In the genomic region with DNA sequence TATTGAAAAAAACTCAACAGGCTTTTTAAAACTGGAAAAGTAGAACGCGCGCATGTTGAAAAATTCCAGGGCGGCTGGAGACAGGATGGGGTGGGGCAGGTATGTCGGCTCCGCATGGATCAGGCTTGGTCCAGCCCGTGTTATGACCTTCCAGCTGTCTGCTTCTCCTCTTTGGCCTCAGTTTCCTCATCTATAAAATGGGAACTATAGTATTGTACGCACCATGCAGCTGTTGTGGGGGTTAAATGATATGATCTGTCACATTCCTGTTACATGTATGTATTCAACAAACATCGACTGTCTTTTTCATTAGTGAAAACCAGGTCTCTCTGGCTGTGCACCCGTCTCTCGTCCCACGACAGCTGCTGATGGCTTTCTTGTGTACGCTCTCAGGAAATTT, we compare ENCODE assay signal across 1 cellular context.
TF ChIP-seq lines count a peak whose summit lies in the region.

No MANE protein-coding gene starts in this region.

TF ChIP-seq in K562, 482 proteins besides CTCF, POLR2A, EP300 and RAD21:
- TF ChIP-seq SMARCB1 (IDR thresholded peaks at IDR 0.05; ENCODE audit: insufficient read length, low read depth) (no peak), RBM25 (IDR thresholded peaks at IDR 0.05; ENCODE audit: low read depth, low read length, severe bottlenecking) (peak; percentile 61), ZNF830 (CRISPR knock-in tag; IDR thresholded peaks at IDR 0.05) (no peak), CHD4 (IDR thresholded peaks at IDR 0.05; ENCODE audit: insufficient read depth, insufficient replicate concordance, low read depth, low read length, poor library complexity, severe bottlenecking) (no peak)
